Comparison of ENCODE assay signal across 8 cellular contexts in the genomic region with DNA sequence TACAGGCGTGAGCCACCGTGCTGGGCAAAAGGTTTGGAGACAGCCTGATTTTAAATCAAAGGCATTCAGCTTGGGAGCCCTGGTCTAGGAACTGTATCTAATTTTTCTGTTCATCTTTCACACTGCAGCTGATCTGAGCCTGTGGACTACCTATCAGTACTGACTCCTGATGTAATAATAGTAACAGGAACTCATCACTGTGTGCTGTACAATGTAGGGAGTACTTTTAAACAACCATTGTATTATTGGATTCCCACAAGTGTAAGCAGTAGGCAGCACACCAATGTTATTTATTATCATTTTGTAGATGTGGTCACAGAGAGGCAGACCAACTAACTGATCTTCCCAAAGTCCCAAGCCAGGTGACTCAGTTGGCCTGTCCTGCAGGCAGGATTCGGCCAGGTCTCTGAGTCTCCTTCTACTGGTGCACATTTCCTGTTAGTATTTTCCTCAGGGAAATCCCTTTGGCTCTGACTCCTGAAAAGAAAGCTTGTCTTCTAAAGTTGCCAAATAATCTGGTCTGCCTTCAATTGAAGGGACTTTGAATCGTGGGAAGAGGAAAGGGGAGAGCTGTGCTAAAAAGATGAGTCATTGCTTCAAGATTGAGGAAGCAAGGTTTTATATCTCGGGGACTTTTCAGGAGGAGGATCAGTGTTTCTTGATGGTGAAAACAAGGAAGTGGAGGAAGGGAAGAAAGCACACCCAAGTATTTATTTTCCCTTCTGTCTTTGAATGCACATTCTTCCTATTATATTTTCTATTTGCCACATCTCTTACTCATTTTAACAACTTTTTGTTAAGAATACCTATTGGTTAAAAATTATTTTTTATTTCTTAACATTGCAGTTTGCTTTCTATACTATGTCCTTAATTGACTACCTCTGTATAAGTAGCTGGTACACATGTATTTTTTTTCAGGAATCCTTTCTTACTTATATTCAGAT. TPM values are rescaled to one million over a fixed set of nuclear protein-coding genes. Genes with fewer than 3 reads are reported as not detected.
DNase-seq lines count a peak whose midpoint lies in the region; ATAC-seq and TF ChIP-seq lines count a peak whose summit lies in the region.

No MANE protein-coding gene starts in this region.

- peaks cover 6% of the 10 kb centered on the region for H3K9me3 Mint-ChIP-seq in stimulated activated naive CD8-positive, alpha-beta T cell treated with anti-CD3 and anti-CD28 coated beads, Interleukin-15, Interleukin-2, amounts not matched to agents 100 ng/mL and 50 ng/mL, for 24 hours
- H3K9me3 Mint-ChIP-seq in activated CD4-positive, alpha-beta memory T cell treated with anti-CD3 and anti-CD28 coated beads, Interleukin-2, amount 10 ng/mL, durations not matched to agents 7 days and 5 days: no peaks in the 10 kb centered on the region
- peaks cover 10 to 14% of the 10 kb centered on the region in 2 donors for H3K9me3 Mint-ChIP-seq in stimulated activated naive B cell treated with anti-CD40 and anti-IgM and Interleukin-4, amounts not matched to agents 10 μg/mL and 1 μg/mL and 100 μg/mL, for 72 hours

- H3K4me3 ChIP-seq in heart right ventricle: peak overlapping the region in 1 of 10 donors; percentile 2

- no peaks in the 10 kb centered on the region for H3K36me3 ChIP-seq in heart right ventricle

- H3K9me3 ChIP-seq in heart right ventricle: peaks cover 0 to 8% (median 0%) of the 10 kb centered on the region in 11 donors

- DNase-seq in stimulated activated naive CD8-positive, alpha-beta T cell treated with anti-CD3 and anti-CD28 coated beads, Interleukin-15, Interleukin-2, amounts not matched to agents 100 U/mL and 50 U/mL, for 24 hours: no peak
- no peak for DNase-seq in activated CD4-positive, alpha-beta memory T cell treated with anti-CD3 and anti-CD28 coated beads, Interleukin-2, amount 10 ng/mL, durations not matched to agents 7 days and 5 days
- DNase-seq in heart right ventricle (peak; percentile 22 to 73), activated gamma-delta T cell treated with Interleukin-2 at 50 U/mL for 16 hours (no peak), SW 1271 (lab: John Stamatoyannopoulos, UW) (no peak)
- DNase-seq in stimulated activated naive B cell treated with anti-CD40 and anti-IgM and Interleukin-4, amounts not matched to agents 10 μg/mL and 1 μg/mL and 100 μg/mL, for 72 hours: no peak
- DNase-seq in stimulated activated CD4-positive, alpha-beta T cell treated with anti-CD3 and anti-CD28 coated beads, Interleukin-15, amount 100 ng/mL, for 24 hours: no peak

- WGBS in heart right ventricle, 2 donors: 47 to 57% methylated on average over 5 of the region's 5 CpGs

- CTCF ChIA-PET in activated CD4-positive, alpha-beta memory T cell treated with anti-CD3 and anti-CD28 coated beads, Interleukin-2, amount 10 ng/mL, durations not matched to agents 7 days and 5 days (lab: Charles Lee): no interaction called here

- H3K27me3 ChIP-seq in heart right ventricle: no peaks in the 10 kb centered on the region

- peaks cover 4% of the 10 kb centered on the region for H3K36me3 Mint-ChIP-seq in stimulated activated naive CD8-positive, alpha-beta T cell treated with anti-CD3 and anti-CD28 coated beads, Interleukin-15, Interleukin-2, amounts not matched to agents 100 ng/mL and 50 ng/mL, for 24 hours (ENCODE audit: low read depth)
- no peaks in the 10 kb centered on the region for H3K36me3 Mint-ChIP-seq in activated CD4-positive, alpha-beta memory T cell treated with anti-CD3 and anti-CD28 coated beads, Interleukin-2, amount 10 ng/mL, durations not matched to agents 7 days and 5 days (ENCODE audit: low read depth)
- H3K36me3 Mint-ChIP-seq in stimulated activated naive B cell treated with anti-CD40 and anti-IgM and Interleukin-4, amounts not matched to agents 10 μg/mL and 1 μg/mL and 100 μg/mL, for 72 hours: peaks cover 5 to 9% of the 10 kb centered on the region in 2 donors

- H3K27ac Mint-ChIP-seq in stimulated activated naive CD8-positive, alpha-beta T cell treated with anti-CD3 and anti-CD28 coated beads, Interleukin-15, Interleukin-2, amounts not matched to agents 100 ng/mL and 50 ng/mL, for 24 hours: peak overlapping the region; percentile 72
- H3K27ac Mint-ChIP-seq in activated CD4-positive, alpha-beta memory T cell treated with anti-CD3 and anti-CD28 coated beads, Interleukin-2, amount 10 ng/mL, durations not matched to agents 7 days and 5 days: peak overlapping the region; percentile 50
- peak overlapping the region; percentile 68 for H3K27ac Mint-ChIP-seq in stimulated activated naive B cell treated with anti-CD40 and anti-IgM and Interleukin-4, amounts not matched to agents 10 μg/mL and 1 μg/mL and 100 μg/mL, for 72 hours

- H3K27me3 Mint-ChIP-seq in stimulated activated naive CD8-positive, alpha-beta T cell treated with anti-CD3 and anti-CD28 coated beads, Interleukin-15, Interleukin-2, amounts not matched to agents 100 ng/mL and 50 ng/mL, for 24 hours: no peaks in the 10 kb centered on the region
- peaks cover 10% of the 10 kb centered on the region for H3K27me3 Mint-ChIP-seq in activated CD4-positive, alpha-beta memory T cell treated with anti-CD3 and anti-CD28 coated beads, Interleukin-2, amount 10 ng/mL, durations not matched to agents 7 days and 5 days
- H3K27me3 Mint-ChIP-seq in stimulated activated naive B cell treated with anti-CD40 and anti-IgM and Interleukin-4, amounts not matched to agents 10 μg/mL and 1 μg/mL and 100 μg/mL, for 72 hours: no peaks in the 10 kb centered on the region

- peaks cover 5 to 98% (median 42%) of the 10 kb centered on the region in 9 donors for H3K4me1 ChIP-seq in heart right ventricle

- peak overlapping the region; percentile 11 to 82 (median 74) for H3K27ac ChIP-seq in heart right ventricle

- peaks cover 61% of the 10 kb centered on the region for H3K4me1 Mint-ChIP-seq in stimulated activated naive CD8-positive, alpha-beta T cell treated with anti-CD3 and anti-CD28 coated beads, Interleukin-15, Interleukin-2, amounts not matched to agents 100 ng/mL and 50 ng/mL, for 24 hours (ENCODE audit: low read depth)
- peaks cover 48% of the 10 kb centered on the region for H3K4me1 Mint-ChIP-seq in activated CD4-positive, alpha-beta memory T cell treated with anti-CD3 and anti-CD28 coated beads, Interleukin-2, amount 10 ng/mL, durations not matched to agents 7 days and 5 days
- H3K4me1 Mint-ChIP-seq in stimulated activated naive B cell treated with anti-CD40 and anti-IgM and Interleukin-4, amounts not matched to agents 10 μg/mL and 1 μg/mL and 100 μg/mL, for 72 hours: peaks cover 54 to 80% of the 10 kb centered on the region in 2 donors

- no peak for ATAC-seq in stimulated activated naive CD8-positive, alpha-beta T cell treated with anti-CD3 and anti-CD28 coated beads, Interleukin-15, Interleukin-2, amounts not matched to agents 100 U/mL and 50 U/mL, for 24 hours
- peak; percentile 35 to 88 (median 76) for ATAC-seq in heart right ventricle
- ATAC-seq in stimulated activated naive B cell treated with anti-CD40 and anti-IgM and Interleukin-4, amounts not matched to agents 10 μg/mL and 1 μg/mL and 100 μg/mL, for 72 hours (replicated peaks): peak; percentile 58 to 61

- intact Hi-C loops in heart right ventricle (cut with DNase I): no loop called here

- H3K4me3 Mint-ChIP-seq in stimulated activated naive CD8-positive, alpha-beta T cell treated with anti-CD3 and anti-CD28 coated beads, Interleukin-15, Interleukin-2, amounts not matched to agents 100 ng/mL and 50 ng/mL, for 24 hours: peak overlapping the region; percentile 67
- H3K4me3 Mint-ChIP-seq in activated CD4-positive, alpha-beta memory T cell treated with anti-CD3 and anti-CD28 coated beads, Interleukin-2, amount 10 ng/mL, durations not matched to agents 7 days and 5 days: no peak overlapping the region
- H3K4me3 Mint-ChIP-seq in stimulated activated naive B cell treated with anti-CD40 and anti-IgM and Interleukin-4, amounts not matched to agents 10 μg/mL and 1 μg/mL and 100 μg/mL, for 72 hours: peak overlapping the region; percentile 51 to 57

- POLR2A ChIA-PET in activated CD4-positive, alpha-beta memory T cell treated with anti-CD3 and anti-CD28 coated beads, Interleukin-2, amount 10 ng/mL, durations not matched to agents 7 days and 5 days (lab: Charles Lee): interaction anchor here (1.3 to 1.4 kb wide), 2 partner anchors 13 to 28 kb away, joined by 3 to 4 read pairs; no protein-coding TSS in a partner anchor

- no peak for TF ChIP-seq CTCF in heart right ventricle (IDR thresholded peaks at IDR 0.05)

RNA-seq across cellular contexts. Expression of a gene that starts 14.6 kb away (rescaled TPM):
- total RNA-seq in activated CD4-positive, alpha-beta memory T cell treated with anti-CD3 and anti-CD28 coated beads, Interleukin-2, amount 10 ng/mL, durations not matched to agents 7 days and 5 days: 10 to 100 TPM; 27.3 to 28.9 TPM
- total RNA-seq in heart right ventricle: 100 to 1,000 TPM in 3 of 10 donors, 10 to 100 TPM in 7; 55.8 to 132 (median 78.7) TPM
- polyA plus RNA-seq in heart right ventricle: 100 to 1,000 TPM in 1 of 2 donors, 10 to 100 TPM in 1; 66.1 to 121 TPM

Comparison
In these comparisons a context has a peak if more than half of its experiments do, and no peak if none do; other contexts are left out.
1. DNase-seq: peak in heart right ventricle (2 of 2); none in stimulated activated naive CD8-positive, alpha-beta T cell treated with anti-CD3 and anti-CD28 coated beads, Interleukin-15, Interleukin-2, amounts not matched to agents 100 U/mL and 50 U/mL, for 24 hours (single experiment), activated CD4-positive, alpha-beta memory T cell treated with anti-CD3 and anti-CD28 coated beads, Interleukin-2, amount 10 ng/mL, durations not matched to agents 7 days and 5 days (single experiment), stimulated activated naive B cell treated with anti-CD40 and anti-IgM and Interleukin-4, amounts not matched to agents 10 μg/mL and 1 μg/mL and 100 μg/mL, for 72 hours (single experiment), activated gamma-delta T cell treated with Interleukin-2 at 50 U/mL for 16 hours (single experiment), SW 1271 (0 of 2) and stimulated activated CD4-positive, alpha-beta T cell treated with anti-CD3 and anti-CD28 coated beads, Interleukin-15, amount 100 ng/mL, for 24 hours (single experiment).
2. Peak in every context shown above with its lines, with median percentiles within 50 percentile points of each other: H3K27ac Mint-ChIP-seq.